ENCODE assay signal across 1 cellular context in the genomic region with DNA sequence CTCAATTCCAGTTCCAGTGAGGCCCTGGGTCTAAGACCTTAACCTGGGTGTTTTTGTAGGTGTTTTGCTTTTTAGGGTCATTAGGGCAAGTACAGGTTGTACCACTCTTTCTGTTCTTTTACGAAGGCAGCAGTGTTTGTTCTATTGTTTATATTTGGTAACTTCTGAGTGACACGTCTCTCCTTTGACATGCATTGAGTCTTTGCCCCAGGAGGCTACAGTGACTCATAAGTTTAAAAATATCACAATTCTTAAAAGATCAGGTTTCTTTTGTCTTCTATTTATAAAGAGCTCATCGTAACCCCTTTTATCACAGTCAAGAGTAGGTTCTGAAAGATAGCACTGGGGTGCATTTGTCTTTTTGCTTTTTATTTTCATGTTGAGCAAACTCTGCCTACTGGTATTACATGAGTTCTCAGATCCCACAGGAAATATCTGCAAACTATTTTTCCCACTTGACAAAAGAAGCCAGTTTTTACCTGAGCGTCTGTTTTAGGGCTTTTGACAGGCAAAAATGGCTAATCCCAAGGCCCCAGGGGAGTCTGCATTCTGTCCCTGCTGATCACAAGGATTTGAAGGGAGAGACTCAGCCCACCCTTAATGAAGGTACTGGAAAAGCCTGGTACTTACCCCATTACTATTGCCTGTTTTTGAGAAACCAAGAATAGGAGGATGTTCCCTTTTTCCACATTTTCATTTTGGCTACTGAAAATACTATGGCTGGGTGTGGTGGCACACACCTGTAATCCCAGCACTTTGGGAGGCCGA.
A peak's percentile ranks its signal among the peaks of the same experiment; 100 is the strongest.
TF ChIP-seq lines count a peak whose summit lies in the region.

No MANE protein-coding gene starts in this region.

TF ChIP-seq in HepG2, 621 proteins besides CTCF, POLR2A, EP300 and RAD21 (continued from another document and continues in another):
- no peak for TF ChIP-seq ZBTB4 (CRISPR knock-in tag; IDR thresholded peaks at IDR 0.05; ENCODE audit: borderline replicate concordance)
- TF ChIP-seq SMARCC2 (IDR thresholded peaks at IDR 0.05) = no peak
- TF ChIP-seq THAP11 (CRISPR knock-in tag; IDR thresholded peaks at IDR 0.05) = peak; percentile 54; the same call in 1 of the 2 replicates
- TF ChIP-seq ZNF781 (CRISPR knock-in tag; IDR thresholded peaks at IDR 0.05; ENCODE audit: borderline replicate concordance, not compliant biosample characterization) = no peak
- TF ChIP-seq ARID5B (CRISPR knock-in tag; IDR thresholded peaks at IDR 0.05) = peak; percentile 82
- peak; percentile 16 to 53; a peak in 1 of 4 replicates for TF ChIP-seq NR2F1 (CRISPR knock-in tag; IDR thresholded peaks at IDR 0.05)
- TF ChIP-seq AFF4 (CRISPR knock-in tag; IDR thresholded peaks at IDR 0.05) = no peak
- TF ChIP-seq, protein P1, sequence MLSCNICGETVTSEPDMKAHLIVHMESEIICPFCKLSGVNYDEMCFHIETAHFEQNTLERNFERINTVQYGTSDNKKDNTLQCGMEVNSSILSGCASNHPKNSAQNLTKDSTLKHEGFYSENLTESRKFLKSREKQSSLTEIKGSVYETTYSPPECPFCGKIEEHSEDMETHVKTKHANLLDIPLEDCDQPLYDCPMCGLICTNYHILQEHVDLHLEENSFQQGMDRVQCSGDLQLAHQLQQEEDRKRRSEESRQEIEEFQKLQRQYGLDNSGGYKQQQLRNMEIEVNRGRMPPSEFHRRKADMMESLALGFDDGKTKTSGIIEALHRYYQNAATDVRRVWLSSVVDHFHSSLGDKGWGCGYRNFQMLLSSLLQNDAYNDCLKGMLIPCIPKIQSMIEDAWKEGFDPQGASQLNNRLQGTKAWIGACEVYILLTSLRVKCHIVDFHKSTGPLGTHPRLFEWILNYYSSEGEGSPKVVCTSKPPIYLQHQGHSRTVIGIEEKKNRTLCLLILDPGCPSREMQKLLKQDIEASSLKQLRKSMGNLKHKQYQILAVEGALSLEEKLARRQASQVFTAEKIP (CRISPR knock-in tag; IDR thresholded peaks at IDR 0.05; ENCODE audit: borderline replicate concordance) = no peak
- TF ChIP-seq HNRNPK (IDR thresholded peaks at IDR 0.05; ENCODE audit: low read depth, low read length, poor library complexity, severe bottlenecking) = no peak
- TF ChIP-seq, protein P2, sequence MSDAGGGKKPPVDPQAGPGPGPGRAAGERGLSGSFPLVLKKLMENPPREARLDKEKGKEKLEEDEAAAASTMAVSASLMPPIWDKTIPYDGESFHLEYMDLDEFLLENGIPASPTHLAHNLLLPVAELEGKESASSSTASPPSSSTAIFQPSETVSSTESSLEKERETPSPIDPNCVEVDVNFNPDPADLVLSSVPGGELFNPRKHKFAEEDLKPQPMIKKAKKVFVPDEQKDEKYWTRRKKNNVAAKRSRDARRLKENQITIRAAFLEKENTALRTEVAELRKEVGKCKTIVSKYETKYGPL (CRISPR knock-in tag; IDR thresholded peaks at IDR 0.05) = no peak
- no peak for TF ChIP-seq KDM3A (CRISPR knock-in tag; IDR thresholded peaks at IDR 0.05; ENCODE audit: low read depth)
- TF ChIP-seq KMT2A (CRISPR knock-in tag; IDR thresholded peaks at IDR 0.05) = no peak
- no peak for TF ChIP-seq ZC3H4 (CRISPR knock-in tag; IDR thresholded peaks at IDR 0.05; ENCODE audit: borderline replicate concordance)
- TF ChIP-seq PBX2 (CRISPR knock-in tag; IDR thresholded peaks at IDR 0.05) = 0 out of 2 replicates have a peak, but pooled peaks have one; percentile 52
- TF ChIP-seq GTF2F1 (IDR thresholded peaks at IDR 0.05; ENCODE audit: low read length) = no peak
- TF ChIP-seq, protein P3, sequence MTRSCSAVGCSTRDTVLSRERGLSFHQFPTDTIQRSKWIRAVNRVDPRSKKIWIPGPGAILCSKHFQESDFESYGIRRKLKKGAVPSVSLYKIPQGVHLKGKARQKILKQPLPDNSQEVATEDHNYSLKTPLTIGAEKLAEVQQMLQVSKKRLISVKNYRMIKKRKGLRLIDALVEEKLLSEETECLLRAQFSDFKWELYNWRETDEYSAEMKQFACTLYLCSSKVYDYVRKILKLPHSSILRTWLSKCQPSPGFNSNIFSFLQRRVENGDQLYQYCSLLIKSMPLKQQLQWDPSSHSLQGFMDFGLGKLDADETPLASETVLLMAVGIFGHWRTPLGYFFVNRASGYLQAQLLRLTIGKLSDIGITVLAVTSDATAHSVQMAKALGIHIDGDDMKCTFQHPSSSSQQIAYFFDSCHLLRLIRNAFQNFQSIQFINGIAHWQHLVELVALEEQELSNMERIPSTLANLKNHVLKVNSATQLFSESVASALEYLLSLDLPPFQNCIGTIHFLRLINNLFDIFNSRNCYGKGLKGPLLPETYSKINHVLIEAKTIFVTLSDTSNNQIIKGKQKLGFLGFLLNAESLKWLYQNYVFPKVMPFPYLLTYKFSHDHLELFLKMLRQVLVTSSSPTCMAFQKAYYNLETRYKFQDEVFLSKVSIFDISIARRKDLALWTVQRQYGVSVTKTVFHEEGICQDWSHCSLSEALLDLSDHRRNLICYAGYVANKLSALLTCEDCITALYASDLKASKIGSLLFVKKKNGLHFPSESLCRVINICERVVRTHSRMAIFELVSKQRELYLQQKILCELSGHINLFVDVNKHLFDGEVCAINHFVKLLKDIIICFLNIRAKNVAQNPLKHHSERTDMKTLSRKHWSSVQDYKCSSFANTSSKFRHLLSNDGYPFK (CRISPR knock-in tag; IDR thresholded peaks at IDR 0.05; ENCODE audit: borderline replicate concordance) = no peak
- TF ChIP-seq SIX1 (CRISPR knock-in tag; IDR thresholded peaks at IDR 0.05; ENCODE audit: borderline replicate concordance) = peak; percentile 67; the same call in 1 of the 2 replicates
- TF ChIP-seq ZNF556 (CRISPR knock-in tag; IDR thresholded peaks at IDR 0.05; ENCODE audit: borderline replicate concordance) = no peak
- TF ChIP-seq, protein P4, sequence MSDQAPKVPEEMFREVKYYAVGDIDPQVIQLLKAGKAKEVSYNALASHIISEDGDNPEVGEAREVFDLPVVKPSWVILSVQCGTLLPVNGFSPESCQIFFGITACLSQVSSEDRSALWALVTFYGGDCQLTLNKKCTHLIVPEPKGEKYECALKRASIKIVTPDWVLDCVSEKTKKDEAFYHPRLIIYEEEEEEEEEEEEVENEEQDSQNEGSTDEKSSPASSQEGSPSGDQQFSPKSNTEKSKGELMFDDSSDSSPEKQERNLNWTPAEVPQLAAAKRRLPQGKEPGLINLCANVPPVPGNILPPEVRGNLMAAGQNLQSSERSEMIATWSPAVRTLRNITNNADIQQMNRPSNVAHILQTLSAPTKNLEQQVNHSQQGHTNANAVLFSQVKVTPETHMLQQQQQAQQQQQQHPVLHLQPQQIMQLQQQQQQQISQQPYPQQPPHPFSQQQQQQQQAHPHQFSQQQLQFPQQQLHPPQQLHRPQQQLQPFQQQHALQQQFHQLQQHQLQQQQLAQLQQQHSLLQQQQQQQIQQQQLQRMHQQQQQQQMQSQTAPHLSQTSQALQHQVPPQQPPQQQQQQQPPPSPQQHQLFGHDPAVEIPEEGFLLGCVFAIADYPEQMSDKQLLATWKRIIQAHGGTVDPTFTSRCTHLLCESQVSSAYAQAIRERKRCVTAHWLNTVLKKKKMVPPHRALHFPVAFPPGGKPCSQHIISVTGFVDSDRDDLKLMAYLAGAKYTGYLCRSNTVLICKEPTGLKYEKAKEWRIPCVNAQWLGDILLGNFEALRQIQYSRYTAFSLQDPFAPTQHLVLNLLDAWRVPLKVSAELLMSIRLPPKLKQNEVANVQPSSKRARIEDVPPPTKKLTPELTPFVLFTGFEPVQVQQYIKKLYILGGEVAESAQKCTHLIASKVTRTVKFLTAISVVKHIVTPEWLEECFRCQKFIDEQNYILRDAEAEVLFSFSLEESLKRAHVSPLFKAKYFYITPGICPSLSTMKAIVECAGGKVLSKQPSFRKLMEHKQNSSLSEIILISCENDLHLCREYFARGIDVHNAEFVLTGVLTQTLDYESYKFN (CRISPR knock-in tag; conservative IDR thresholded peaks at IDR 0.05) = peak; percentile 71
- TF ChIP-seq CBFB (CRISPR knock-in tag; IDR thresholded peaks at IDR 0.05) = no peak
- no peak for TF ChIP-seq YY1 (IDR thresholded peaks at IDR 0.05; ENCODE audit: insufficient read depth, insufficient replicate concordance, low read depth, low read length)
- TF ChIP-seq CREB1 (IDR thresholded peaks at IDR 0.05) = 0 out of 2 replicates have a peak, but pooled peaks have one; percentile 21
- TF ChIP-seq CREB1 (CRISPR knock-in tag; IDR thresholded peaks at IDR 0.05) = no peak
- no peak for TF ChIP-seq ZNF878 (CRISPR knock-in tag; IDR thresholded peaks at IDR 0.05)
